Comparison of ENCODE assay signal across 8 cellular contexts in the genomic region with DNA sequence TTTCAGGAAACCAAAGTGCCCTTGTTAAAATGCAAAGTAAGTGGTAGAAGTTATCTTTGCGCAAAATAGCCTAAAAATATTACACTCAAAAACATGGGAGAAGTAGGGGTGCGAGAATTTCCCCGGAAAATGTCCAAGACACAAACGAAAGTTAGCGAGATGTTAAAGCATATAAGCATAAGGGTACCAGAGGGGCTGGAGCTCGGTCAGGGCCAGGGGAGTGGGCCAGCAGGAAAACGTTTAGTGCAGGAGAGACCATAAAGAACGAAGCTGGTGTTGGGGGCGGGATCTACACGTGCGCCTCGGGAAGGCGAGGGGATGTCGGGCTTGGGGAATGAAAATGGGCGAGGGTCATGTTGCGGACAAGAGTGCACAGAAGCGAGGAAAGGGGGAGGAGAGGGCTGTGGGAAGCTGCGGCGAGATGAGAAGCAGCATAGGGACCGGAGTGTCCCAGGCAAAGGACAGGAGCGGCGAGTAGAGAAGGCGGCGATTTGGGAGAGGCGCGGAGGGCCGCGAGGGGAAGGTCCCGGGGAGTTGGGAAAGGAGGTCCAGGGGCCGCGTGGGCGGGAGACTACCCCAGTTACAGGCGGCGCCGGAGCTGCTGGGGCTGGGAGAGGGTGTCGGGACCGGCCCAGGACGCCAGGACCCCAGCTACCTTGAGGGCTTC. TPM values are rescaled to one million over a fixed set of nuclear protein-coding genes. Genes with fewer than 3 reads are reported as not detected.
DNase-seq lines count a peak whose midpoint lies in the region; ATAC-seq and TF ChIP-seq lines count a peak whose summit lies in the region.

No MANE protein-coding gene starts in this region.

- peaks cover 26% of the 10 kb centered on the region for H3K36me3 ChIP-seq in mammary epithelial cell (ENCODE audit: insufficient read depth, low read length)
- H3K36me3 ChIP-seq in kidney epithelial cell (ENCODE audit: control insufficient read depth, insufficient read depth, low read length) = peaks cover 1% of the 10 kb centered on the region

- H3K9ac ChIP-seq in mammary epithelial cell (ENCODE audit: insufficient read depth, low read length) = peak overlapping the region; percentile 69

- H4K20me1 ChIP-seq in mammary epithelial cell (ENCODE audit: insufficient read depth, low read length) = no peaks in the 10 kb centered on the region

- peak overlapping the region; percentile 89 to 100 (median 100) for H3K4me3 ChIP-seq in mammary epithelial cell (replicated peaks in 1 of 3; ENCODE audit: insufficient read depth in 1 of 3, low read depth in 2 of 3, low read length in 3 of 3)
- H3K4me3 ChIP-seq in kidney epithelial cell (ENCODE audit: low read depth, low read length) = peak overlapping the region; percentile 100

- H3K27me3 ChIP-seq in mammary epithelial cell (ENCODE audit: insufficient read depth, low read length) (no peaks in the 10 kb centered on the region), kidney epithelial cell (ENCODE audit: control insufficient read depth, insufficient read depth, low read length) (no peaks in the 10 kb centered on the region)

- peaks cover 75% of the 10 kb centered on the region for H3K79me2 ChIP-seq in mammary epithelial cell (ENCODE audit: insufficient read depth, low read length)

- peaks cover 26% of the 10 kb centered on the region for H3K4me1 ChIP-seq in mammary epithelial cell (ENCODE audit: insufficient read depth, low read length)

- no peak for TF ChIP-seq CTCF in mammary epithelial cell (conservative IDR thresholded peaks at IDR 0.05 in 1 of 2, IDR thresholded peaks at IDR 0.05 in 1 of 2; ENCODE audit: extremely low read depth in 1 of 2, insufficient read depth in 1 of 2, low read depth in 1 of 2, low read length in 2 of 2)
- no peak for TF ChIP-seq CTCF in kidney epithelial cell (IDR thresholded peaks at IDR 0.05; ENCODE audit: insufficient read depth, low read length, poor library complexity, severe bottlenecking)

- dilution Hi-C loops in mammary epithelial cell (cut with HindIII; ENCODE audit: low sequenced_read_pairs) = no loop called here

- H2AFZ ChIP-seq in mammary epithelial cell (ENCODE audit: low read depth, low read length) = peak overlapping the region; percentile 97

- H3K4me2 ChIP-seq in mammary epithelial cell (ENCODE audit: insufficient read depth, low read depth, low read length) = peak overlapping the region; percentile 99

- H3K27ac ChIP-seq in mammary epithelial cell (ENCODE audit: insufficient read depth, low read depth, low read length) = peak overlapping the region; percentile 24

- DNase-seq in DMS53 (lab: John Stamatoyannopoulos, UW) = peak; percentile 73
- no peak for DNase-seq in DMS53 treated with DMSO at 0.1 percent for 48 hours (lab: John Stamatoyannopoulos, UW; ENCODE audit: unreplicated experiment)
- peak; percentile 66 for DNase-seq in NCI-H82 (lab: John Stamatoyannopoulos, UW)
- DNase-seq in mammary epithelial cell = no peak
- DNase-seq in kidney epithelial cell (ENCODE audit: low read depth) = no peak
- peak in 2 of 3 donors; percentile 27 to 31 for DNase-seq in stimulated activated CD4-positive, alpha-beta T cell treated with anti-CD3 and anti-CD28 coated beads, TNF-alpha, amount 100 ng/mL, for 48 hours (ENCODE audit: low read depth in 3 of 3)

- in situ Hi-C loops in mammary epithelial cell (cut with MboI; ENCODE audit: low sequenced_read_pairs in 2 of 2) = no loop called here

- CTCF ChIA-PET in mammary epithelial cell (lab: Charles Lee; ENCODE audit: low non-redundant PET) = interaction anchor here (1.0 kb wide), 1 partner anchor 79 kb away, joined by 3 read pairs; no protein-coding TSS in a partner anchor

- BruUV-seq in mammary epithelial cell (replicated peaks; lab: Mats Ljungman, UMichigan) = no TSS peak

- intact Hi-C loops in mammary epithelial cell (cut with micrococcal nuclease) = no loop called here

- WGBS in mammary epithelial cell (ENCODE audit: low coverage, missing lambda C conversion rate) = 2% methylated on average over 14 of the region's 38 CpGs

- ATAC-seq in HG02973 (IDR thresholded peaks at IDR 0.05; ENCODE audit: unreplicated experiment) (peak; percentile 32), HG03159 (IDR thresholded peaks at IDR 0.05; ENCODE audit: unreplicated experiment) (no peak)

- no peaks in the 10 kb centered on the region for H3K9me3 ChIP-seq in mammary epithelial cell (replicated peaks; ENCODE audit: insufficient read depth, low read length)

RNA-seq across cellular contexts. Expression of gene XPO5, which starts 0.6 kb away (rescaled TPM):
- total RNA-seq in mammary epithelial cell (10 to 100 TPM; 44.2 to 69.0 TPM), kidney epithelial cell (53.3 and 54.8 TPM in 2 replicates)
- polyA plus RNA-seq in mammary epithelial cell = 46.8 TPM
- polyA minus RNA-seq in mammary epithelial cell = 65.5 TPM

RNA-seq across cellular contexts. Expression of gene POLH, which starts 0.7 kb away (rescaled TPM):
- total RNA-seq in mammary epithelial cell (10 to 100 TPM; 46.8 TPM), kidney epithelial cell (14.0 and 17.3 TPM in 2 replicates)
- 28.1 TPM for polyA plus RNA-seq in mammary epithelial cell
- polyA minus RNA-seq in mammary epithelial cell = 127 TPM

RNA-seq across cellular contexts. Expression of gene GTPBP2, which starts 53.8 kb away (rescaled TPM):
- total RNA-seq in mammary epithelial cell (100 to 1,000 TPM in 1 of 2 donors, 10 to 100 TPM in 1; 46.5 to 130 TPM), kidney epithelial cell (96.5 and 100 TPM in 2 replicates)
- polyA plus RNA-seq in mammary epithelial cell = 49.5 TPM
- polyA minus RNA-seq in mammary epithelial cell = 46.9 TPM

RNA-seq across cellular contexts. Expression of gene POLR1C, which starts 58.3 kb away (rescaled TPM):
- 10 to 100 TPM; 28.2 to 50.5 TPM for total RNA-seq in mammary epithelial cell
- 63.6 TPM for polyA plus RNA-seq in mammary epithelial cell
- 200 TPM for polyA minus RNA-seq in mammary epithelial cell
- total RNA-seq in kidney epithelial cell = 36.7 and 46.8 TPM in 2 replicates

RNA-seq across cellular contexts. Expression of gene YIPF3, which starts 58.5 kb away (rescaled TPM):
- total RNA-seq in mammary epithelial cell (10 to 100 TPM; 71.2 to 83.8 TPM), kidney epithelial cell (149 and 153 TPM in 2 replicates)
- polyA plus RNA-seq in mammary epithelial cell = 112 TPM
- 104 TPM for polyA minus RNA-seq in mammary epithelial cell

Comparison
In these comparisons a context has a peak if more than half of its experiments do, and no peak if none do; other contexts are left out.
1. DNase-seq: peak in DMS53 (single experiment), NCI-H82 (single experiment) and stimulated activated CD4-positive, alpha-beta T cell treated with anti-CD3 and anti-CD28 coated beads, TNF-alpha, amount 100 ng/mL, for 48 hours (2 of 3); none in DMS53 treated with DMSO at 0.1 percent for 48 hours (single experiment), mammary epithelial cell (single experiment) and kidney epithelial cell (single experiment).